In the genomic region with DNA sequence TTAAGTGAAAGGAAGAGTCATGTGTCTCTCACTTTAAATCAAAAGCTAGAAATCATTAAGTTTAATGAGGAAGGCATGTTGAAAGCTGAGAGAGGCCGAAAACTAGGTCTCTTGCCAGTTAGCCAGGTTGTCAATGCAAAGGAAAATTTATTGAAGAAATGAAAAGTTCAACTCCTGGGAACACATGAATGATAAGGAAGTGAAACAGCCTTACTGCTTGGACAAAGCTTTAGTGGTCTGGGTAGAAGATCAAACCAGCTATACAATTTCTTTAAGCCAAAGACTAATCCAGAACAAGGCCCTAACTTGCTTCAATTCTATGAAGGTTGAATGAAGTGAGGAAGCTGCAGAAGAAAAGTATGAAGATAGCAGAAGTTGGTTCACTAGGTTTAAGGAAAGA, we compare ENCODE assay signal across 21 cellular contexts. TPM values are rescaled to one million over a fixed set of nuclear protein-coding genes. Genes with fewer than 3 reads are reported as not detected.
DNase-seq lines count a peak whose midpoint lies in the region; ATAC-seq, FAIRE-seq and TF ChIP-seq lines count a peak whose summit lies in the region.
"Had no signal": no experiment of that assay in that cellular context is flagged by ENCODE, and none has a peak within 500 bp of the region (broad histone marks: within the 10 kb centered on the region; RNA-seq: fewer than 3 reads in every experiment).

No MANE protein-coding gene starts in this region.

- POLR2A ChIA-PET in activated CD4-positive, alpha-beta memory T cell treated with anti-CD3 and anti-CD28 coated beads, Interleukin-2, amount 10 ng/mL, durations not matched to agents 7 days and 5 days (lab: Charles Lee) = interaction anchor here (1.1 to 16.0 kb wide), 7 partner anchors 8 to 95 kb away, joined by 3 to 403 read pairs (median 5); a partner anchor contains a TSS

- peak overlapping the region; percentile 49 for H3K27ac Mint-ChIP-seq in T-helper 1 cell treated with Interleukin-12 subunit alpha and Interleukin-12 subunit beta and Interleukin-4 antibody, amounts not matched to agents 30 μg/mL and 1 μg/mL, for 36 hours
- peak overlapping the region; percentile 58 for H3K27ac Mint-ChIP-seq in activated CD4-positive, alpha-beta memory T cell treated with anti-CD3 and anti-CD28 coated beads, Interleukin-2, amount 10 ng/mL, durations not matched to agents 7 days and 5 days
- H3K27ac Mint-ChIP-seq in memory B cell = peak overlapping the region; percentile 81

- H3K27me3 Mint-ChIP-seq in T-helper 1 cell treated with Interleukin-12 subunit alpha and Interleukin-12 subunit beta and Interleukin-4 antibody, amounts not matched to agents 30 μg/mL and 1 μg/mL, for 36 hours (ENCODE audit: low read depth) = no peaks in the 10 kb centered on the region
- H3K27me3 Mint-ChIP-seq in activated CD4-positive, alpha-beta memory T cell treated with anti-CD3 and anti-CD28 coated beads, Interleukin-2, amount 10 ng/mL, durations not matched to agents 7 days and 5 days = no peaks in the 10 kb centered on the region
- H3K27me3 Mint-ChIP-seq in memory B cell = no peaks in the 10 kb centered on the region

- CTCF ChIA-PET in activated CD4-positive, alpha-beta memory T cell treated with anti-CD3 and anti-CD28 coated beads, Interleukin-2, amount 10 ng/mL, durations not matched to agents 7 days and 5 days (lab: Charles Lee) = interaction anchor here (0.8 to 1.3 kb wide), 4 partner anchors 14 to 103 kb away, joined by 3 to 5 read pairs (median 4); no protein-coding TSS in a partner anchor

- no peak overlapping the region for H3K4me3 Mint-ChIP-seq in T-helper 1 cell treated with Interleukin-12 subunit alpha and Interleukin-12 subunit beta and Interleukin-4 antibody, amounts not matched to agents 30 μg/mL and 1 μg/mL, for 36 hours
- H3K4me3 Mint-ChIP-seq in activated CD4-positive, alpha-beta memory T cell treated with anti-CD3 and anti-CD28 coated beads, Interleukin-2, amount 10 ng/mL, durations not matched to agents 7 days and 5 days = no peak overlapping the region
- no peak overlapping the region for H3K4me3 Mint-ChIP-seq in memory B cell

- peaks cover 7% of the 10 kb centered on the region for H3K9me3 Mint-ChIP-seq in T-helper 1 cell treated with Interleukin-12 subunit alpha and Interleukin-12 subunit beta and Interleukin-4 antibody, amounts not matched to agents 30 μg/mL and 1 μg/mL, for 36 hours
- H3K9me3 Mint-ChIP-seq in activated CD4-positive, alpha-beta memory T cell treated with anti-CD3 and anti-CD28 coated beads, Interleukin-2, amount 10 ng/mL, durations not matched to agents 7 days and 5 days = no peaks in the 10 kb centered on the region
- H3K9me3 Mint-ChIP-seq in memory B cell = no peaks in the 10 kb centered on the region

- peak; percentile 77 for FAIRE-seq in GM12892 (lab: Jason Lieb, UNC)
- no peak for FAIRE-seq in small intestine (lab: Jason Lieb, UNC)
- FAIRE-seq: frontal cortex had no signal

- TF ChIP-seq POLR2A in GM12892 (IDR thresholded peaks at IDR 0.05; ENCODE audit: low read depth, low read length) = no peak

- H3K36me3 Mint-ChIP-seq in T-helper 1 cell treated with Interleukin-12 subunit alpha and Interleukin-12 subunit beta and Interleukin-4 antibody, amounts not matched to agents 30 μg/mL and 1 μg/mL, for 36 hours (ENCODE audit: low read depth) = peaks cover 62% of the 10 kb centered on the region
- H3K36me3 Mint-ChIP-seq in activated CD4-positive, alpha-beta memory T cell treated with anti-CD3 and anti-CD28 coated beads, Interleukin-2, amount 10 ng/mL, durations not matched to agents 7 days and 5 days (ENCODE audit: low read depth) = peaks cover 90% of the 10 kb centered on the region
- peaks cover 30% of the 10 kb centered on the region for H3K36me3 Mint-ChIP-seq in memory B cell

- H3K9me3 ChIP-seq in small intestine (ENCODE audit: control insufficient read depth, low read depth) = no peaks in the 10 kb centered on the region
- H3K9me3 ChIP-seq: Peyer's patch, transverse colon had no signal

- 70 to 84% (median 77%) methylated on average over 1 of the region's 1 CpG for WGBS in small intestine, 3 donors

- H3K4me3 ChIP-seq in small intestine (ENCODE audit: low read depth in 1 of 2, low read length in 2 of 2) = no peak overlapping the region
- H3K4me3 ChIP-seq: breast epithelium, Peyer's patch, transverse colon had no signal

- no peak overlapping the region for H3K27ac ChIP-seq in small intestine (ENCODE audit: low read depth in 1 of 2, low read length in 1 of 2)
- H3K27ac ChIP-seq: breast epithelium, transverse colon had no signal

- no peaks in the 10 kb centered on the region for H3K36me3 ChIP-seq in small intestine (ENCODE audit: control insufficient read depth in 2 of 2, insufficient read depth in 2 of 2, low read length in 2 of 2)
- H3K36me3 ChIP-seq: breast epithelium, Peyer's patch, transverse colon had no signal

- peaks cover 0 to 2% of the 10 kb centered on the region in 2 donors for H3K4me1 ChIP-seq in small intestine (ENCODE audit: control insufficient read depth in 2 of 2, insufficient read depth in 1 of 2, low read depth in 1 of 2, low read length in 1 of 2)
- H3K4me1 ChIP-seq: breast epithelium had no signal

- peaks cover 72% of the 10 kb centered on the region for H3K4me1 Mint-ChIP-seq in T-helper 1 cell treated with Interleukin-12 subunit alpha and Interleukin-12 subunit beta and Interleukin-4 antibody, amounts not matched to agents 30 μg/mL and 1 μg/mL, for 36 hours (ENCODE audit: low read depth)
- H3K4me1 Mint-ChIP-seq in activated CD4-positive, alpha-beta memory T cell treated with anti-CD3 and anti-CD28 coated beads, Interleukin-2, amount 10 ng/mL, durations not matched to agents 7 days and 5 days = peaks cover 87% of the 10 kb centered on the region
- peaks cover 47% of the 10 kb centered on the region for H3K4me1 Mint-ChIP-seq in memory B cell

- DNase-seq in T-helper 1 cell = no peak
- no peak for DNase-seq in GM12892 (ENCODE audit: insufficient read length)
- no peak for DNase-seq in activated CD4-positive, alpha-beta memory T cell treated with anti-CD3 and anti-CD28 coated beads, Interleukin-2, amount 10 ng/mL, durations not matched to agents 7 days and 5 days
- DNase-seq in memory B cell (ENCODE audit: low spot score in 2 of 2) = no peak
- DNase-seq in SHP77 treated with DMSO at 0.1 percent for 48 hours (lab: John Stamatoyannopoulos, UW) = no peak
- no peak for DNase-seq in small intestine
- DNase-seq in DMS53 treated with DMSO at 0.1 percent for 48 hours (lab: John Stamatoyannopoulos, UW; ENCODE audit: unreplicated experiment) = no peak
- DNase-seq: 8988T, dermis blood vessel endothelial cell, KBM-7, NCI-H1105, NCI-H2171, NCI-H774, Peyer's patch, transverse colon had no signal

- no peaks in the 10 kb centered on the region for H3K27me3 ChIP-seq in small intestine (ENCODE audit: control insufficient read depth in 2 of 2, insufficient read depth in 2 of 2, low read length in 2 of 2)
- H3K27me3 ChIP-seq: breast epithelium, Peyer's patch, transverse colon had no signal

- ATAC-seq in memory B cell (ENCODE audit: low read depth) = no peak

RNA-seq across cellular contexts. Expression of a gene that starts 24.9 kb away (rescaled TPM):
- 93.6 TPM for polyA plus RNA-seq in GM12892 (2012; ENCODE audit: missing spikeins)
- 100 to 1,000 TPM; 125 to 126 TPM for total RNA-seq in activated CD4-positive, alpha-beta memory T cell treated with anti-CD3 and anti-CD28 coated beads, Interleukin-2, amount 10 ng/mL, durations not matched to agents 7 days and 5 days
- polyA plus RNA-seq in small intestine = 10 to 100 TPM in 1 of 3 donors, 1 to 10 TPM in 2; 3.6 to 11.6 (median 3.8) TPM
- total RNA-seq: epithelial cell of proximal tubule, renal cortical epithelial cell had no signal
- polyA plus RNA-seq: BJ had no signal
